16 cellular contexts compared by ENCODE assay signal in genomic region chr6:549901-550300, GRCh38.
A peak's percentile ranks its signal among the peaks of the same experiment; 100 is the strongest.
DNase-seq lines count a peak whose midpoint lies in the region; ATAC-seq and TF ChIP-seq lines count a peak whose summit lies in the region.
"Had no signal": no experiment of that assay in that cellular context is flagged by ENCODE, and none has a peak within 500 bp of the region (broad histone marks: within the 10 kb centered on the region; RNA-seq: fewer than 3 reads in every experiment).

No MANE protein-coding gene starts in this region.

- ATAC-seq in activated CD4-positive, alpha-beta T cell treated with anti-CD3 and anti-CD28 coated beads for 36 hours: no peak
- ATAC-seq in GM19452 (IDR thresholded peaks at IDR 0.05; ENCODE audit: unreplicated experiment): no peak
- ATAC-seq: K562 had no signal

- intact Hi-C loops in activated CD4-positive, alpha-beta T cell treated with anti-CD3 and anti-CD28 coated beads for 36 hours (cut with DNase I, micrococcal nuclease): loop anchor here (2.0 to 10.0 kb wide), 6 partner anchors 43 to 1225 kb away; no protein-coding TSS in a partner anchor
- intact Hi-C loops in activated naive CD4-positive, alpha-beta T cell treated with anti-CD3 and anti-CD28 coated beads for 36 hours (cut with micrococcal nuclease): loop anchor here (2.0 to 5.0 kb wide), 2 partner anchors 258 to 325 kb away; partner anchors contain the start of gene DUSP22
- intact Hi-C loops in thyroid gland (cut with DNase I): no loop called here

- WGBS in thyroid gland, 2 donors: 94 to 96% methylated on average over 6 of the region's 6 CpGs

- peaks cover 9 to 11% of the 10 kb centered on the region in 2 donors for H3K36me3 ChIP-seq in thyroid gland

- H3K27me3 ChIP-seq in thyroid gland: no peaks in the 10 kb centered on the region
- H3K27me3 ChIP-seq: BLaER1 treated with 17β-estradiol and CSF1 and Interleukin-3, amounts not matched to agents 10 nM and 100 nM had no signal

- H3K9me3 Mint-ChIP-seq in activated CD4-positive, alpha-beta T cell treated with anti-CD3 and anti-CD28 coated beads for 36 hours (ENCODE audit: low read depth): no peaks in the 10 kb centered on the region
- no peaks in the 10 kb centered on the region for H3K9me3 Mint-ChIP-seq in activated naive CD4-positive, alpha-beta T cell treated with anti-CD3 and anti-CD28 coated beads for 36 hours
- H3K9me3 Mint-ChIP-seq in activated naive CD4-positive, alpha-beta T cell treated with anti-CD3 and anti-CD28 coated beads, Interleukin-2, amount 10 ng/mL, durations not matched to agents 7 days and 5 days: no peaks in the 10 kb centered on the region

- CTCF ChIA-PET in activated CD4-positive, alpha-beta T cell treated with anti-CD3 and anti-CD28 coated beads for 36 hours (lab: Charles Lee): interaction anchor here (1.3 to 3.0 kb wide), 6 partner anchors 8 to 161 kb away, joined by 3 to 16 read pairs (median 4); partner anchors contain the start of gene IRF4
- CTCF ChIA-PET in activated naive CD4-positive, alpha-beta T cell treated with anti-CD3 and anti-CD28 coated beads for 36 hours (lab: Charles Lee): interaction anchor here (0.8 to 1.6 kb wide), 3 partner anchors 8 to 158 kb away, joined by 3 to 4 read pairs (median 3); partner anchors contain the start of gene IRF4
- CTCF ChIA-PET in activated naive CD4-positive, alpha-beta T cell treated with anti-CD3 and anti-CD28 coated beads, Interleukin-2, amount 10 ng/mL, durations not matched to agents 7 days and 5 days (lab: Charles Lee): interaction anchor here (2.1 to 2.9 kb wide), 2 partner anchors 9 to 160 kb away, joined by 7 to 16 read pairs; no protein-coding TSS in a partner anchor

- H3K4me3 ChIP-seq in thyroid gland (replicated peaks in 1 of 3): no peak overlapping the region
- H3K4me3 ChIP-seq: BLaER1 treated with 17β-estradiol and CSF1 and Interleukin-3, amounts not matched to agents 10 nM and 100 nM; K562 had no signal

- peak overlapping the region; percentile 94 for H3K27ac Mint-ChIP-seq in activated CD4-positive, alpha-beta T cell treated with anti-CD3 and anti-CD28 coated beads for 36 hours
- H3K27ac Mint-ChIP-seq in activated naive CD4-positive, alpha-beta T cell treated with anti-CD3 and anti-CD28 coated beads for 36 hours: peak overlapping the region; percentile 79
- peak overlapping the region; percentile 49 for H3K27ac Mint-ChIP-seq in activated naive CD4-positive, alpha-beta T cell treated with anti-CD3 and anti-CD28 coated beads, Interleukin-2, amount 10 ng/mL, durations not matched to agents 7 days and 5 days

- H3K4me3 Mint-ChIP-seq in activated CD4-positive, alpha-beta T cell treated with anti-CD3 and anti-CD28 coated beads for 36 hours: peak overlapping the region; percentile 33
- H3K4me3 Mint-ChIP-seq in activated naive CD4-positive, alpha-beta T cell treated with anti-CD3 and anti-CD28 coated beads for 36 hours: no peak overlapping the region
- no peak overlapping the region for H3K4me3 Mint-ChIP-seq in activated naive CD4-positive, alpha-beta T cell treated with anti-CD3 and anti-CD28 coated beads, Interleukin-2, amount 10 ng/mL, durations not matched to agents 7 days and 5 days

- no peak for TF ChIP-seq POLR2A in thyroid gland (IDR thresholded peaks at IDR 0.05)

- no peaks in the 10 kb centered on the region for H3K4me1 ChIP-seq in thyroid gland

- peak; percentile 46 for DNase-seq in activated CD4-positive, alpha-beta T cell treated with anti-CD3 and anti-CD28 coated beads for 36 hours
- no peak for DNase-seq in activated CD4-positive, alpha-beta T cell treated with anti-CD3 and anti-CD28 coated beads for 1 hour
- DNase-seq in activated naive CD4-positive, alpha-beta T cell treated with anti-CD3 and anti-CD28 coated beads for 36 hours: no peak
- no peak for DNase-seq in activated naive CD4-positive, alpha-beta T cell (lab: John Stamatoyannopoulos, UW)
- DNase-seq in activated naive CD4-positive, alpha-beta T cell treated with anti-CD3 and anti-CD28 coated beads, Interleukin-2, amount 10 ng/mL, durations not matched to agents 7 days and 5 days: no peak
- peak; percentile 63 for DNase-seq in stimulated activated CD8-positive, alpha-beta memory T cell treated with anti-CD3 and anti-CD28 coated beads, Interleukin-4, amount 100 ng/mL, for 48 hours
- no peak for DNase-seq in thyroid gland
- DNase-seq: DMS153, EL, NCI-H1436, NCI-H2081, NCI-H510A treated with DMSO at 0.1 percent for 48 hours had no signal

- POLR2A ChIA-PET in activated CD4-positive, alpha-beta T cell treated with anti-CD3 and anti-CD28 coated beads for 36 hours (lab: Charles Lee): interaction anchor here (0.6 to 1.2 kb wide), 3 partner anchors 47 to 150 kb away, joined by 3 to 4 read pairs (median 4); no protein-coding TSS in a partner anchor

- no peaks in the 10 kb centered on the region for H3K9me3 ChIP-seq in thyroid gland
- H3K9me3 ChIP-seq: BLaER1 treated with 17β-estradiol and CSF1 and Interleukin-3, amounts not matched to agents 10 nM and 100 nM had no signal

- H3K27me3 Mint-ChIP-seq in activated CD4-positive, alpha-beta T cell treated with anti-CD3 and anti-CD28 coated beads for 36 hours: no peaks in the 10 kb centered on the region
- no peaks in the 10 kb centered on the region for H3K27me3 Mint-ChIP-seq in activated naive CD4-positive, alpha-beta T cell treated with anti-CD3 and anti-CD28 coated beads for 36 hours (ENCODE audit: low read depth)
- no peaks in the 10 kb centered on the region for H3K27me3 Mint-ChIP-seq in activated naive CD4-positive, alpha-beta T cell treated with anti-CD3 and anti-CD28 coated beads, Interleukin-2, amount 10 ng/mL, durations not matched to agents 7 days and 5 days

- peaks cover 64% of the 10 kb centered on the region for H3K4me1 Mint-ChIP-seq in activated CD4-positive, alpha-beta T cell treated with anti-CD3 and anti-CD28 coated beads for 36 hours
- H3K4me1 Mint-ChIP-seq in activated naive CD4-positive, alpha-beta T cell treated with anti-CD3 and anti-CD28 coated beads for 36 hours (ENCODE audit: low read depth): peaks cover 58% of the 10 kb centered on the region
- H3K4me1 Mint-ChIP-seq in activated naive CD4-positive, alpha-beta T cell treated with anti-CD3 and anti-CD28 coated beads, Interleukin-2, amount 10 ng/mL, durations not matched to agents 7 days and 5 days: peaks cover 42% of the 10 kb centered on the region

- no peak for TF ChIP-seq CTCF in thyroid gland (IDR thresholded peaks at IDR 0.05)

- no peak overlapping the region for H3K27ac ChIP-seq in thyroid gland
- H3K27ac ChIP-seq: 22Rv1; BLaER1 treated with 17β-estradiol and CSF1 and Interleukin-3, amounts not matched to agents 10 nM and 100 nM had no signal

- H3K36me3 Mint-ChIP-seq in activated CD4-positive, alpha-beta T cell treated with anti-CD3 and anti-CD28 coated beads for 36 hours (ENCODE audit: low read depth): peaks cover 45% of the 10 kb centered on the region
- peaks cover 12% of the 10 kb centered on the region for H3K36me3 Mint-ChIP-seq in activated naive CD4-positive, alpha-beta T cell treated with anti-CD3 and anti-CD28 coated beads for 36 hours (ENCODE audit: low read depth)
- H3K36me3 Mint-ChIP-seq in activated naive CD4-positive, alpha-beta T cell treated with anti-CD3 and anti-CD28 coated beads, Interleukin-2, amount 10 ng/mL, durations not matched to agents 7 days and 5 days: peaks cover 38% of the 10 kb centered on the region

Comparison
In these comparisons a context has a peak if more than half of its experiments do, and no peak if none do; other contexts are left out.
1. DNase-seq: peak in activated CD4-positive, alpha-beta T cell treated with anti-CD3 and anti-CD28 coated beads for 36 hours (single experiment) and stimulated activated CD8-positive, alpha-beta memory T cell treated with anti-CD3 and anti-CD28 coated beads, Interleukin-4, amount 100 ng/mL, for 48 hours (single experiment); none in activated CD4-positive, alpha-beta T cell treated with anti-CD3 and anti-CD28 coated beads for 1 hour (single experiment), activated naive CD4-positive, alpha-beta T cell treated with anti-CD3 and anti-CD28 coated beads for 36 hours (single experiment), activated naive CD4-positive, alpha-beta T cell (0 of 4), activated naive CD4-positive, alpha-beta T cell treated with anti-CD3 and anti-CD28 coated beads, Interleukin-2, amount 10 ng/mL, durations not matched to agents 7 days and 5 days (single experiment) and thyroid gland (0 of 2).
2. Peak in every context shown above with its lines, with median percentiles within 50 percentile points of each other: H3K27ac Mint-ChIP-seq.